12 cellular contexts compared by ENCODE assay signal in the genomic region with DNA sequence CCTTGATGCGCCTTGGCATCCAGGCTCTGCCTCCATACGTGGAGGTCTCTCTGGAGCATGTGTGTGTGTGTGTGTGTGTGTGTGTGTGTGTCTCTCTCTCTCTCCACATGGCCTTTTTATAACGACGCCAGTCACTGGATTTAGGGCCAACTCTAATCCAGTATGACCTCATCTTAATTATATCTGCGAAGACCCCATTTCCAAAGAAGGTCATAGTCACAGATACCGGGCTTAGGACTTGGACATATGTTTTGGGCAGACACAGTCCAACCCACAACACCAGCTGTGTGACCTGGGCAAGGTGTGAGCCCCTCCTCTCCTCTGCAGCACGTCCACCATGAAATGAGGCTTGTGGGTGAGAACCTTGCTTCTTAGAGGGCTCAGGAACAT.
DNase-seq lines count a peak whose midpoint lies in the region; ATAC-seq and TF ChIP-seq lines count a peak whose summit lies in the region.
"Had no signal": no experiment of that assay in that cellular context is flagged by ENCODE, and none has a peak within 500 bp of the region (broad histone marks: within the 10 kb centered on the region; RNA-seq: fewer than 3 reads in every experiment).

No MANE protein-coding gene starts in this region.

- H3K4me1 Mint-ChIP-seq in activated CD4-positive, alpha-beta T cell treated with anti-CD3 and anti-CD28 coated beads for 36 hours: peaks cover 20% of the 10 kb centered on the region
- peaks cover 15% of the 10 kb centered on the region for H3K4me1 Mint-ChIP-seq in T-helper 17 cell
- H3K4me1 Mint-ChIP-seq in immature natural killer cell: peaks cover 68 to 83% of the 10 kb centered on the region in 2 donors
- H3K4me1 Mint-ChIP-seq in type B pancreatic cell (ENCODE audit: unreplicated experiment): peaks cover 45% of the 10 kb centered on the region

- CTCF ChIA-PET in activated CD4-positive, alpha-beta T cell treated with anti-CD3 and anti-CD28 coated beads for 36 hours (lab: Charles Lee): no interaction called here

- POLR2A ChIA-PET in activated CD4-positive, alpha-beta T cell treated with anti-CD3 and anti-CD28 coated beads for 36 hours (lab: Charles Lee): no interaction called here

- TF ChIP-seq CTCF in type B pancreatic cell (conservative IDR thresholded peaks at IDR 0.05): no peak

- no peaks in the 10 kb centered on the region for H3K27me3 ChIP-seq in MG63
- H3K27me3 ChIP-seq: BLaER1 had no signal

- no peaks in the 10 kb centered on the region for H3K9me3 Mint-ChIP-seq in activated CD4-positive, alpha-beta T cell treated with anti-CD3 and anti-CD28 coated beads for 36 hours (ENCODE audit: low read depth)
- H3K9me3 Mint-ChIP-seq in immature natural killer cell (no peaks in the 10 kb centered on the region), type B pancreatic cell (no peaks in the 10 kb centered on the region)
- H3K9me3 Mint-ChIP-seq: CD8-positive, alpha-beta memory T cell had no signal

- no peak overlapping the region for H3K4me3 Mint-ChIP-seq in activated CD4-positive, alpha-beta T cell treated with anti-CD3 and anti-CD28 coated beads for 36 hours
- no peak overlapping the region for H3K4me3 Mint-ChIP-seq in T-helper 17 cell
- no peak overlapping the region for H3K4me3 Mint-ChIP-seq in immature natural killer cell
- no peak overlapping the region for H3K4me3 Mint-ChIP-seq in type B pancreatic cell
- H3K4me3 Mint-ChIP-seq: CD8-positive, alpha-beta memory T cell had no signal

- ATAC-seq in activated CD4-positive, alpha-beta T cell treated with anti-CD3 and anti-CD28 coated beads for 36 hours: no peak
- no peak for ATAC-seq in T-helper 17 cell
- ATAC-seq: GM12878 had no signal

- no peaks in the 10 kb centered on the region; the same call in 1 of the 2 replicates for H3K36me3 ChIP-seq in MG63

- no peaks in the 10 kb centered on the region for H3K36me3 Mint-ChIP-seq in activated CD4-positive, alpha-beta T cell treated with anti-CD3 and anti-CD28 coated beads for 36 hours (ENCODE audit: low read depth)
- H3K36me3 Mint-ChIP-seq in T-helper 17 cell (ENCODE audit: low read depth): peaks cover 2% of the 10 kb centered on the region
- H3K36me3 Mint-ChIP-seq in immature natural killer cell: no peaks in the 10 kb centered on the region
- peaks cover 4% of the 10 kb centered on the region for H3K36me3 Mint-ChIP-seq in type B pancreatic cell

- H3K9me3 ChIP-seq in T-helper 17 cell (ENCODE audit: control insufficient read depth, low read length, poor library complexity, severe bottlenecking): no peaks in the 10 kb centered on the region
- no peaks in the 10 kb centered on the region for H3K9me3 ChIP-seq in MG63
- H3K9me3 ChIP-seq: BLaER1 had no signal

- H3K4me3 ChIP-seq in MG63: no peak overlapping the region
- H3K4me3 ChIP-seq: BLaER1, GM12878 had no signal

- no peaks in the 10 kb centered on the region for H3K27me3 Mint-ChIP-seq in activated CD4-positive, alpha-beta T cell treated with anti-CD3 and anti-CD28 coated beads for 36 hours
- no peaks in the 10 kb centered on the region for H3K27me3 Mint-ChIP-seq in T-helper 17 cell
- H3K27me3 Mint-ChIP-seq in immature natural killer cell (ENCODE audit: low read depth in 3 of 3): peaks cover 2 to 8% (median 3%) of the 10 kb centered on the region in 3 donors
- H3K27me3 Mint-ChIP-seq in type B pancreatic cell: no peaks in the 10 kb centered on the region
- H3K27me3 Mint-ChIP-seq: CD8-positive, alpha-beta memory T cell had no signal

- intact Hi-C loops in activated CD4-positive, alpha-beta T cell treated with anti-CD3 and anti-CD28 coated beads for 36 hours (cut with DNase I, micrococcal nuclease): no loop called here

- DNase-seq in activated CD4-positive, alpha-beta T cell treated with anti-CD3 and anti-CD28 coated beads for 36 hours: no peak
- no peak for DNase-seq in activated CD4-positive, alpha-beta T cell treated with anti-CD3 and anti-CD28 coated beads, Interleukin-2, amount 50 U/mL, for 48 hours
- no peak for DNase-seq in T-helper 17 cell
- peak; percentile 19 to 24 (median 22) for DNase-seq in immature natural killer cell
- DNase-seq in type B pancreatic cell (ENCODE audit: extremely low spot score, unreplicated experiment): no peak
- no peak for DNase-seq in nucleus accumbens (lab: John Stamatoyannopoulos, UW)
- DNase-seq in MG63: no peak
- DNase-seq: CD8-positive, alpha-beta memory T cell; GDM1; KG1 had no signal

- peak overlapping the region; percentile 30 for H3K27ac Mint-ChIP-seq in activated CD4-positive, alpha-beta T cell treated with anti-CD3 and anti-CD28 coated beads for 36 hours
- H3K27ac Mint-ChIP-seq in T-helper 17 cell (peak overlapping the region; percentile 14), immature natural killer cell (peak overlapping the region; percentile 55 to 78 (median 76)), type B pancreatic cell (peak overlapping the region; percentile 63)

Comparison
In these comparisons a context has a peak if more than half of its experiments do, and no peak if none do; other contexts are left out.
1. DNase-seq: peak in immature natural killer cell (3 of 3); none in activated CD4-positive, alpha-beta T cell treated with anti-CD3 and anti-CD28 coated beads for 36 hours (single experiment), activated CD4-positive, alpha-beta T cell treated with anti-CD3 and anti-CD28 coated beads, Interleukin-2, amount 50 U/mL, for 48 hours (0 of 2), T-helper 17 cell (0 of 3), type B pancreatic cell (single experiment), nucleus accumbens (0 of 56) and MG63 (single experiment).
2. H3K27ac Mint-ChIP-seq: peak in every context shown above with its lines; median percentile 76 in immature natural killer cell; 63 in type B pancreatic cell; 30 in activated CD4-positive, alpha-beta T cell treated with anti-CD3 and anti-CD28 coated beads for 36 hours; 14 in T-helper 17 cell.